Comparison of ENCODE assay signal across 8 cellular contexts in the genomic region with DNA sequence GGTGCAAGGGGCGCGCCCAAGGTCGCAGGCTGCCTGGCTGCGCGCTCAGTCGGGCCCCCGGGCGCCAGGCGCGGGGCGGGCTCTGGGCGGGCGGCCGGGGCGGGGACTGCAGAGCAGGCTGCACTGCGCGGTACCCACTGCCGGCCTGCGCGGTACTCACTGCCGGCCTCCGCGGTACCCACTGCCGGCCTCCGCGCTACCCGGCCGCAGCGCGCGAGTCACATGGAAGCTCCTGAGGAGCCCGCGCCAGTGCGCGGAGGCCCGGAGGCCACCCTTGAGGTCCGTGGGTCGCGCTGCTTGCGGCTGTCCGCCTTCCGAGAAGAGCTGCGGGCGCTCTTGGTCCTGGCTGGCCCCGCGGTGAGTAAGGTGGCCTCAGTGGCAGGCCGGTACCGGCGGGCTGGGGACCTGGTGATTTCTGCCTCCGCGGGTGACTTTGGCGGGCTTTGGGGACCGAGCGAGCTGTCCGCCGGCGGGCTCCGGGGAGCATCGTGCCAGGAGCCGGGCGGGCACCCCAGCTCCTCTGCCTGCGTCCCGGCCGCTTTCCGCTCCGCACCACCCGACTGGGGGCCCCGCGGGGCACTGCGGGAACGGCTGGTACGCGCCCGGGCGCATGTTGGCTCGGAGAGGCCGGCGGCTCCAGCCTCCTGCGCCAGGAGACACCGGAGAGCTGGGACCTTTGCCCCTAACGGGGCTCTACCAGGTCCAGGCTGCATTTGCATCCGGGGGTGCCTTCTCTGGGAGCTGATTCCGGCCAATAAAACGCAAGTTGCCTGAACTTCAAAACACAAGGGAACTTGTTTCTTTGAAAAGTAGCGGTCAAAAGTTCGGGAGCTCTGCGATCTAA. TPM values are rescaled to one million over a fixed set of nuclear protein-coding genes. Genes with fewer than 3 reads are reported as not detected.
DNase-seq lines count a peak whose midpoint lies in the region; ATAC-seq and TF ChIP-seq lines count a peak whose summit lies in the region.

A gene with protein sequence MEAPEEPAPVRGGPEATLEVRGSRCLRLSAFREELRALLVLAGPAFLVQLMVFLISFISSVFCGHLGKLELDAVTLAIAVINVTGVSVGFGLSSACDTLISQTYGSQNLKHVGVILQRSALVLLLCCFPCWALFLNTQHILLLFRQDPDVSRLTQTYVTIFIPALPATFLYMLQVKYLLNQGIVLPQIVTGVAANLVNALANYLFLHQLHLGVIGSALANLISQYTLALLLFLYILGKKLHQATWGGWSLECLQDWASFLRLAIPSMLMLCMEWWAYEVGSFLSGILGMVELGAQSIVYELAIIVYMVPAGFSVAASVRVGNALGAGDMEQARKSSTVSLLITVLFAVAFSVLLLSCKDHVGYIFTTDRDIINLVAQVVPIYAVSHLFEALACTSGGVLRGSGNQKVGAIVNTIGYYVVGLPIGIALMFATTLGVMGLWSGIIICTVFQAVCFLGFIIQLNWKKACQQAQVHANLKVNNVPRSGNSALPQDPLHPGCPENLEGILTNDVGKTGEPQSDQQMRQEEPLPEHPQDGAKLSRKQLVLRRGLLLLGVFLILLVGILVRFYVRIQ (plus strand): TSS at position 137 of the 844 bp plus-strand sequence. CDS start 86 bp downstream, at position 223.

- H3K27me3 Mint-ChIP-seq in WTC11 (ENCODE audit: low read depth) (peaks cover 43% of the 10 kb centered on the region), nephron (ENCODE audit: low read depth) (peaks cover 49% of the 10 kb centered on the region)

- peak within 1 kb of the TSS; percentile 38 for H3K4me3 ChIP-seq in fibroblast of mammary gland (ENCODE audit: control insufficient read depth, low read depth, low read length)

- H3K27ac Mint-ChIP-seq in WTC11 (no peak within 1 kb of the TSS), nephron (no peak within 1 kb of the TSS)

- POLR2A ChIA-PET in WTC11 (lab: Charles Lee) = interaction anchor here (0.6 to 1.0 kb wide), 3 partner anchors 114 to 235 kb away, joined by 3 read pairs; a partner anchor contains a TSS

- H3K36me3 Mint-ChIP-seq in WTC11 = no peaks in the 10 kb centered on the region
- H3K36me3 Mint-ChIP-seq in nephron (ENCODE audit: low read depth) = no peaks in the 10 kb centered on the region

- CTCF ChIA-PET in WTC11 (lab: Charles Lee) = interaction anchor here (0.8 to 2.7 kb wide), 14 partner anchors 21 to 233 kb away, joined by 3 to 13 read pairs (median 6); a partner anchor contains a TSS

- peak within 1 kb of the TSS; percentile 71 for H3K4me3 Mint-ChIP-seq in WTC11
- H3K4me3 Mint-ChIP-seq in nephron = peak within 1 kb of the TSS; percentile 79 to 81 (median 79)

- H3K9me3 Mint-ChIP-seq in WTC11 (no peaks in the 10 kb centered on the region), nephron (no peaks in the 10 kb centered on the region)

- no peak for TF ChIP-seq CTCF in WTC11 (IDR thresholded peaks at IDR 0.05)
- TF ChIP-seq CTCF in fibroblast of mammary gland (conservative IDR thresholded peaks at IDR 0.05; ENCODE audit: control insufficient read depth, insufficient read depth, low read depth, low read length) = no peak
- TF ChIP-seq CTCF in nephron (IDR thresholded peaks at IDR 0.05; ENCODE audit: unreplicated experiment in 3 of 3) = no peak

- ATAC-seq in WTC11 = peak; percentile 83
- ATAC-seq in HG03442 (IDR thresholded peaks at IDR 0.05; ENCODE audit: unreplicated experiment) = no peak

- H3K4me1 Mint-ChIP-seq in WTC11 (peaks cover 35% of the 10 kb centered on the region), nephron (peaks cover 8% of the 10 kb centered on the region)

- DNase-seq in NCI-H82 (lab: John Stamatoyannopoulos, UW) (peak; percentile 55), NCI-H82 treated with DMSO at 0.1 percent for 48 hours (lab: John Stamatoyannopoulos, UW; ENCODE audit: unreplicated experiment) (no peak), WTC11 (ENCODE audit: low spot score) (peak; percentile 42), fibroblast of mammary gland (ENCODE audit: low read depth) (no peak), SKM-1 (lab: John Stamatoyannopoulos, UW; ENCODE audit: unreplicated experiment) (no peak), kidney glomerular epithelial cell (lab: John Stamatoyannopoulos, UW) (no peak)

TF ChIP-seq in WTC11, 78 proteins besides CTCF, POLR2A, EP300 and RAD21:
- TF ChIP-seq ZNF263 (CRISPR knock-in tag; IDR thresholded peaks at IDR 0.05; ENCODE audit: low read depth) = 0 out of 2 replicates have a peak, but pooled peaks have one; percentile 19
- TF ChIP-seq FOXP1 (CRISPR knock-in tag; IDR thresholded peaks at IDR 0.05; ENCODE audit: borderline replicate concordance) = peak; percentile 47; the same call in 1 of the 2 replicates
- TF ChIP-seq ZNF423 (CRISPR knock-in tag; IDR thresholded peaks at IDR 0.05) = no peak
- no peak for TF ChIP-seq GTF2I (CRISPR knock-in tag; conservative IDR thresholded peaks at IDR 0.05)
- TF ChIP-seq ZNF219 (CRISPR knock-in tag; IDR thresholded peaks at IDR 0.05; ENCODE audit: borderline replicate concordance) = no peak
- TF ChIP-seq, protein P1, sequence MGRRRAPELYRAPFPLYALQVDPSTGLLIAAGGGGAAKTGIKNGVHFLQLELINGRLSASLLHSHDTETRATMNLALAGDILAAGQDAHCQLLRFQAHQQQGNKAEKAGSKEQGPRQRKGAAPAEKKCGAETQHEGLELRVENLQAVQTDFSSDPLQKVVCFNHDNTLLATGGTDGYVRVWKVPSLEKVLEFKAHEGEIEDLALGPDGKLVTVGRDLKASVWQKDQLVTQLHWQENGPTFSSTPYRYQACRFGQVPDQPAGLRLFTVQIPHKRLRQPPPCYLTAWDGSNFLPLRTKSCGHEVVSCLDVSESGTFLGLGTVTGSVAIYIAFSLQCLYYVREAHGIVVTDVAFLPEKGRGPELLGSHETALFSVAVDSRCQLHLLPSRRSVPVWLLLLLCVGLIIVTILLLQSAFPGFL (CRISPR knock-in tag; IDR thresholded peaks at IDR 0.05; ENCODE audit: borderline replicate concordance) = 0 out of 2 replicates have a peak, but pooled peaks have one; percentile 38
- TF ChIP-seq, protein P2, sequence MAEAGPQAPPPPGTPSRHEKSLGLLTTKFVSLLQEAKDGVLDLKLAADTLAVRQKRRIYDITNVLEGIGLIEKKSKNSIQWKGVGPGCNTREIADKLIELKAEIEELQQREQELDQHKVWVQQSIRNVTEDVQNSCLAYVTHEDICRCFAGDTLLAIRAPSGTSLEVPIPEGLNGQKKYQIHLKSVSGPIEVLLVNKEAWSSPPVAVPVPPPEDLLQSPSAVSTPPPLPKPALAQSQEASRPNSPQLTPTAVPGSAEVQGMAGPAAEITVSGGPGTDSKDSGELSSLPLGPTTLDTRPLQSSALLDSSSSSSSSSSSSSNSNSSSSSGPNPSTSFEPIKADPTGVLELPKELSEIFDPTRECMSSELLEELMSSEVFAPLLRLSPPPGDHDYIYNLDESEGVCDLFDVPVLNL (CRISPR knock-in tag; IDR thresholded peaks at IDR 0.05; ENCODE audit: borderline replicate concordance, low read depth) = no peak
- 0 out of 2 replicates have a peak, but pooled peaks have one; percentile 55 for TF ChIP-seq KAT7 (CRISPR knock-in tag; IDR thresholded peaks at IDR 0.05; ENCODE audit: borderline replicate concordance)

RNA-seq across cellular contexts. Expression of the gene that starts here (rescaled TPM):
- 2.5 to 3.3 TPM (median 2.9 TPM) in 3 replicates for total RNA-seq in WTC11 (2021)

Comparison
In these comparisons a context has a peak if more than half of its experiments do, and no peak if none do; other contexts are left out.
1. DNase-seq: peak in NCI-H82 (single experiment) and WTC11 (single experiment); none in NCI-H82 treated with DMSO at 0.1 percent for 48 hours (single experiment), fibroblast of mammary gland (single experiment), SKM-1 (single experiment) and kidney glomerular epithelial cell (single experiment).